8 cellular contexts compared by ENCODE assay signal in the genomic region with DNA sequence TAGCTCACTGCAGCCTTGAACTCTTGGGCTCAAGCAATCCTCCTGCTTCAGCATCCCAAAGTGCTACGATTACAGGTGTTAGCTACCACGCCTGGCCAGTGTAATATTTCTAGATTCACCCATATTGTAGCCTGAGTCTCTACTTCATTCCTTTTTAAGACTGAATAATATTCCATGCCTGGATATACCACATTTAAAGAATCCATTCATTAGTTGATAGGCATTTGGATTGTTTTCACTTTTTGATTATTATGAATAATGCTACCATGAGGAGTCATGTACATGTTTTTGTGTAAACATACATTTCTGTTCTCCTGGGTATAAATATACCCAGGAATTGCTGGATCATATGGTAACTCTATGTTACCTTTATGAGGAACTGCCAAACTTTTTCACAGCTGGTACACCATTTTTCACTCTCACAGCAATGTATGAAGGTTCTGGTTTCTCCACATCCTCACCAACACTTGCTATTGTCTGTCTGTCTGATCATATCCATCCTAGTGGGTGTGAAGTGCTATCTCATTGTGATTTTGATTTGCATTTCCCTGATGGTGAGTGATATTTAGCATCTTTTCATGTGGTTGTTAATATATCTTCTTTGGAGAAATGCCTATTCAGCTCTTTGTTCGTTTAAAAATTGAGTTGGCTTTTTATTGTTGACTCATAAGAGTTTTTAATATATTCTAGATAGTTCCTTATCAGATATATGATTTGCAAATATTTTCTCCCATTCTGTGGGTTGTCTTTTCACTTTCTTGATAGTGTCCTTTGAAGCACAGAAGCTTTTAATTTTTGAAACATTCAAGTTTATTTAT.
"Had no signal": no experiment of that assay in that cellular context is flagged by ENCODE, and none has a peak within 500 bp of the region (broad histone marks: within the 10 kb centered on the region; RNA-seq: fewer than 3 reads in every experiment).

No MANE protein-coding gene starts in this region.

- H3K27ac ChIP-seq: HL-60 had no signal

- FAIRE-seq: H1, H54 had no signal

- H2AFZ ChIP-seq: GM23338 had no signal

- DNase-seq: H9, HCEC 1CT, HFFc6, KG1 had no signal

- H3K4me2 ChIP-seq: GM23338 had no signal

- H3K4me3 ChIP-seq: GM23338 had no signal
